Comparison of ENCODE assay signal across 19 cellular contexts in the genomic region with DNA sequence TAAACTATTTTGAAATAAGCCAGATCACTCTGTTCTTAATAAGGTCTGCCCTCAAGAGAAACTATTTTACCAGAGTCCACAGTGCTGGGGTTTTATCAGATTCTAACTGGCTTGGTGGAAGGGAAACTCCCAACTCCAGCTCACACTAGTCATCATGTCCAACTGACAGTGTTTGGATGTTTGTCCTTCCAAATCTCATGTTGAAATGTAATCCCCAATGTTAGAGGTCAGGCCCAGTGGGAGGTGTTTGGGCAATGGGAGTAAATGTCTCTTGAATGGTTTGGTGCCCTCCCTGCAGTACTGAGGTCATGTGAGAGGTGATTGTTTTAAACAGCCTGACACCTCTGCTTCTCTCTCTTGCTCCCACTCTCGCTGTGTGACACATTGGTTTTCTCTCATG.
A peak's percentile ranks its signal among the peaks of the same experiment; 100 is the strongest.
DNase-seq lines count a peak whose midpoint lies in the region; ATAC-seq, FAIRE-seq and TF ChIP-seq lines count a peak whose summit lies in the region.
"Had no signal": no experiment of that assay in that cellular context is flagged by ENCODE, and none has a peak within 500 bp of the region (broad histone marks: within the 10 kb centered on the region; RNA-seq: fewer than 3 reads in every experiment).

No MANE protein-coding gene starts in this region.

- H3K36me3 ChIP-seq in H1 (ENCODE audit: control insufficient read depth in 2 of 4, insufficient read depth in 4 of 4, low read length in 3 of 4) (no peaks in the 10 kb centered on the region), mesenchymal stem cell (ENCODE audit: control insufficient read depth in 1 of 2, insufficient read depth in 2 of 2, low read depth in 1 of 2, low read length in 2 of 2) (no peaks in the 10 kb centered on the region), SJCRH30 (no peaks in the 10 kb centered on the region)

- H2BK5ac ChIP-seq in H1 (ENCODE audit: low read depth, low read length) (no peak overlapping the region), mesenchymal stem cell (ENCODE audit: low read depth, low read length, poor library complexity, severe bottlenecking) (no peak overlapping the region)

- H3K14ac ChIP-seq in H1 (ENCODE audit: insufficient read length) (no peak overlapping the region), mesenchymal stem cell (ENCODE audit: low read length in 2 of 2) (no peak overlapping the region)

- no peak for TF ChIP-seq EP300 in H1 (IDR thresholded peaks at IDR 0.05; ENCODE audit: borderline replicate concordance in 1 of 2, low read depth in 2 of 2, low read length in 2 of 2)

- H4K91ac ChIP-seq in H1 (replicated peaks; ENCODE audit: insufficient read length, low read length), result no peak overlapping the region
- H4K91ac ChIP-seq in mesenchymal stem cell (ENCODE audit: low read length), result no peak overlapping the region

- H3K23ac ChIP-seq in H1 (ENCODE audit: insufficient read length), result no peak overlapping the region
- no peak overlapping the region for H3K23ac ChIP-seq in mesenchymal stem cell (ENCODE audit: low read length in 2 of 2)

- peak; percentile 33 for ATAC-seq in left ventricle myocardium superior
- ATAC-seq in HG03442 (IDR thresholded peaks at IDR 0.05; ENCODE audit: unreplicated experiment), result no peak

- 100% methylated on average over 1 of the region's 1 CpG; no CpG with 5 or more reads in 1 of the 2 experiments for WGBS in H1 (ENCODE audit: extremely low coverage in 1 of 2, insufficient coverage in 1 of 2, insufficient read length in 1 of 2, insufficient replicate concordance in 2 of 2, low coverage in 1 of 2, low lambda C conversion rate in 2 of 2, missing lambda C conversion rate in 1 of 2), 2 experiments
- 17% methylated on average over 1 of the region's 1 CpG for WGBS in mesenchymal stem cell

- H4K5ac ChIP-seq in H1 (ENCODE audit: insufficient read length, low read depth, low read length), result no peak overlapping the region

- POLR2A ChIA-PET in H1 (lab: Charles Lee; ENCODE audit: partially characterized antibody), result no interaction called here

- intact Hi-C loops in left ventricle myocardium superior (cut with micrococcal nuclease) (no loop called here), cardiac septum (cut with DNase I) (no loop called here)

- no peak overlapping the region for H3K27ac ChIP-seq in H1 (ENCODE audit: low read depth, low read length)
- H3K27ac ChIP-seq in mesenchymal stem cell (ENCODE audit: low read length, poor library complexity, severe bottlenecking), result no peak overlapping the region
- no peak overlapping the region for H3K27ac ChIP-seq in SJCRH30
- H3K27ac ChIP-seq: C4-2B, GM23248 had no signal

- peak overlapping the region; percentile 20; the same call in 1 of the 2 replicates for H2AFZ ChIP-seq in H1 (ENCODE audit: low read length)
- H2AFZ ChIP-seq in mesenchymal stem cell (ENCODE audit: low read depth, low read length), result no peak overlapping the region
- H2AFZ ChIP-seq: GM23248 had no signal

- CTCF ChIA-PET in H1 (lab: Charles Lee; ENCODE audit: partially characterized antibody), result no interaction called here

- H2AK5ac ChIP-seq in H1 (ENCODE audit: low read depth, low read length) (no peak overlapping the region), mesenchymal stem cell (ENCODE audit: low read length, severe bottlenecking) (no peak overlapping the region)

- H2BK12ac ChIP-seq in H1 (ENCODE audit: low read depth, low read length) (no peak overlapping the region), mesenchymal stem cell (ENCODE audit: low read length in 2 of 2) (no peak overlapping the region)

- no peak overlapping the region for H2BK20ac ChIP-seq in H1 (ENCODE audit: low read length)

- DNase-seq in left ventricle myocardium superior, result no peak
- DNase-seq in cardiac septum (ENCODE audit: low spot score), result no peak
- DNase-seq in NCI-H226, result peak; percentile 32
- DNase-seq in H1 (ENCODE audit: low read depth in 1 of 2, low spot score in 2 of 2), result no peak
- DNase-seq in mesenchymal stem cell, result peak; percentile 84
- no peak for DNase-seq in SJCRH30
- DNase-seq in NK-92 treated with Interleukin-12 subunit alpha and Interleukin-12 subunit beta, amount 100 ng/mL, for 24 hours (lab: John Stamatoyannopoulos, UW), result no peak
- DNase-seq: Caco-2; CD4-positive, alpha-beta T cell; GM23248; HCEC 1CT had no signal

- no peak for TF ChIP-seq POLR2A in H1 (IDR thresholded peaks at IDR 0.05; ENCODE audit: control extremely low read depth in 1 of 2, low read depth in 2 of 2, low read length in 2 of 2)

- H3K18ac ChIP-seq in H1 (ENCODE audit: extremely low read depth, low read length), result no peak overlapping the region
- H3K18ac ChIP-seq in mesenchymal stem cell (ENCODE audit: low read depth in 1 of 2, low read length in 2 of 2), result no peak overlapping the region

- H3K4me3 ChIP-seq in H1 (ENCODE audit: extremely low read depth in 1 of 4, insufficient read depth in 2 of 4, low read depth in 3 of 4, low read length in 4 of 4) (no peak overlapping the region), mesenchymal stem cell (ENCODE audit: insufficient read depth in 1 of 2, low read depth in 1 of 2, low read length in 2 of 2) (no peak overlapping the region), SJCRH30 (no peak overlapping the region)
- H3K4me3 ChIP-seq: GM23248 had no signal

- no peak overlapping the region for H3K56ac ChIP-seq in H1 (replicated peaks; ENCODE audit: insufficient read length, low read depth, low read length)

- H3K79me1 ChIP-seq in H1 (ENCODE audit: low read depth, low read length) (no peaks in the 10 kb centered on the region), mesenchymal stem cell (replicated peaks; ENCODE audit: low read length, poor library complexity, severe bottlenecking) (no peaks in the 10 kb centered on the region)

- no peak overlapping the region for H4K8ac ChIP-seq in H1 (ENCODE audit: extremely low read depth, insufficient read depth, low read length)
- H4K8ac ChIP-seq in mesenchymal stem cell (ENCODE audit: low read length), result no peak overlapping the region

- H4K20me1 ChIP-seq in H1 (replicated peaks in 1 of 2; ENCODE audit: control insufficient read depth in 1 of 2, insufficient read depth in 2 of 2, low read length in 2 of 2), result no peaks in the 10 kb centered on the region

- H3K4me2 ChIP-seq in H1 (ENCODE audit: insufficient read depth in 1 of 2, low read depth in 2 of 2, low read length in 2 of 2) (no peak overlapping the region), mesenchymal stem cell (ENCODE audit: low read length, poor library complexity, severe bottlenecking) (no peak overlapping the region)

- H3K9ac ChIP-seq in H1 (replicated peaks in 1 of 4; ENCODE audit: extremely low read depth in 1 of 4, low read depth in 3 of 4, low read length in 3 of 4), result no peak overlapping the region
- no peak overlapping the region for H3K9ac ChIP-seq in mesenchymal stem cell (ENCODE audit: low read length)
- H3K9ac ChIP-seq: GM23248 had no signal

- H3K27me3 ChIP-seq in H1 (replicated peaks in 1 of 4; ENCODE audit: control insufficient read depth in 3 of 4, extremely low read depth in 1 of 4, insufficient read depth in 3 of 4, low read length in 3 of 4) (no peaks in the 10 kb centered on the region), mesenchymal stem cell (ENCODE audit: control insufficient read depth in 1 of 2, insufficient read depth in 1 of 2, low read length in 2 of 2) (no peaks in the 10 kb centered on the region), SJCRH30 (no peaks in the 10 kb centered on the region)

- no peaks in the 10 kb centered on the region for H3K23me2 ChIP-seq in H1 (ENCODE audit: low read depth, low read length)

- FAIRE-seq in H1 (lab: Jason Lieb, UNC), result no peak
- FAIRE-seq: D721Med, G401.6, GM12891, GM19239, H54, HTR-8/SVneo had no signal

- H3K79me2 ChIP-seq in H1 (ENCODE audit: control insufficient read depth in 1 of 2, insufficient read depth in 2 of 2, low read length in 2 of 2), result no peaks in the 10 kb centered on the region

- H3K4ac ChIP-seq in H1 (replicated peaks; ENCODE audit: insufficient read length, low read depth, low read length) (no peak overlapping the region), mesenchymal stem cell (ENCODE audit: low read depth in 1 of 2, low read length in 2 of 2) (no peak overlapping the region)

- TF ChIP-seq CTCF in H1 (IDR thresholded peaks at IDR 0.05; ENCODE audit: control extremely low read depth in 1 of 3, insufficient read depth in 1 of 3, low read depth in 1 of 3, low read length in 3 of 3), result no peak

- TF ChIP-seq RAD21 in H1 (IDR thresholded peaks at IDR 0.05 in 1 of 2, conservative IDR thresholded peaks at IDR 0.05 in 1 of 2; ENCODE audit: low read depth in 2 of 2, low read length in 2 of 2), result no peak

- H2BK120ac ChIP-seq in H1 (replicated peaks; ENCODE audit: low read depth, low read length), result no peak overlapping the region
- no peak overlapping the region for H2BK120ac ChIP-seq in mesenchymal stem cell (ENCODE audit: low read depth, low read length)

- no peaks in the 10 kb centered on the region for H3K9me3 ChIP-seq in H1 (ENCODE audit: insufficient read depth in 2 of 2, low read depth in 1 of 2, low read length in 1 of 2)
- peaks cover 8% of the 10 kb centered on the region for H3K9me3 ChIP-seq in mesenchymal stem cell (ENCODE audit: control insufficient read depth, low read length)
- no peaks in the 10 kb centered on the region for H3K9me3 ChIP-seq in SJCRH30 (replicated peaks)
- H3K9me3 ChIP-seq: Caco-2 had no signal

- H3K4me1 ChIP-seq in H1 (replicated peaks in 1 of 4; ENCODE audit: control insufficient read depth in 3 of 4, insufficient read depth in 4 of 4, low read length in 3 of 4) (no peaks in the 10 kb centered on the region), mesenchymal stem cell (ENCODE audit: control insufficient read depth, insufficient read depth, low read depth, low read length) (no peaks in the 10 kb centered on the region), SJCRH30 (no peaks in the 10 kb centered on the region)
- H3K4me1 ChIP-seq: Caco-2 had no signal

- no peak overlapping the region for H2BK15ac ChIP-seq in H1 (ENCODE audit: low read length)
- no peak overlapping the region for H2BK15ac ChIP-seq in mesenchymal stem cell (ENCODE audit: low read depth, poor library complexity, severe bottlenecking)

TF ChIP-seq in H1, 55 proteins besides CTCF, POLR2A, EP300 and RAD21 (continues in another document):
- TF ChIP-seq TBP (IDR thresholded peaks at IDR 0.05; ENCODE audit: low read depth, low read length) (no peak), BACH1 (IDR thresholded peaks at IDR 0.05; ENCODE audit: low read length) (no peak), ZNF274 (IDR thresholded peaks at IDR 0.05; ENCODE audit: borderline replicate concordance, extremely low read depth, low read length) (no peak), SAP30 (IDR thresholded peaks at IDR 0.05; ENCODE audit: insufficient read depth, insufficient replicate concordance, low read length) (no peak), EZH2 (IDR thresholded peaks at IDR 0.05; ENCODE audit: low read depth, low read length, severe bottlenecking) (no peak), SP1 (IDR thresholded peaks at IDR 0.05; ENCODE audit: low read depth, low read length) (no peak), RFX5 (IDR thresholded peaks at IDR 0.05; ENCODE audit: borderline replicate concordance, low read depth, low read length) (no peak), CEBPB (IDR thresholded peaks at IDR 0.05; ENCODE audit: low read depth, low read length) (no peak), TAF1 (IDR thresholded peaks at IDR 0.05; ENCODE audit: low read depth, low read length) (no peak), PHF8 (conservative IDR thresholded peaks at IDR 0.05; ENCODE audit: low read depth, low read length) (no peak), YY1 (IDR thresholded peaks at IDR 0.05; ENCODE audit: low read depth, low read length) (no peak)

Comparison
In these comparisons a context has a peak if more than half of its experiments do, and no peak if none do; other contexts are left out.
1. DNase-seq: peak in NCI-H226 (single experiment) and mesenchymal stem cell (single experiment); none in left ventricle myocardium superior (single experiment), cardiac septum (single experiment), H1 (0 of 2), SJCRH30 (0 of 2) and NK-92 treated with Interleukin-12 subunit alpha and Interleukin-12 subunit beta, amount 100 ng/mL, for 24 hours (single experiment).